1 cellular context compared by ENCODE assay signal in the genomic region with DNA sequence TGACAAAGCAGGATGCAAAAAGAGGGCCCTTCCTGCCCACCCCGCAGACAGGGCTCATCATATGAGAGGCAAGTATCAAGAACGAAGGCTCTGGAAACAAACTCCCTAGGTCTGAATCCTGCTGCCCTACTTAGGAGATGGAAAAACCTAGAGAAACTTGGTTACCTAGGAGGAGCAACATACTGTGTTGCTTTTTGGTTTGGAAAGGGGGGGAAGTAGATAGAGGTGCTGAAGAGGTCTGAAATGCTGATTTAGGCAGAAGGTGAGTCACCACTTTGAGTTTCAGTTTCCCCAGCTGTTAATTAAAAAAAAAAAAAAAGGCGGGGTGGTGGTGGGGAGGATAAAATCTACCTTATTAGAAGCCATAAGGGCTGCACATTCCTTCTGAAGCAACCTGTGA.
TF ChIP-seq lines count a peak whose summit lies in the region.

No MANE protein-coding gene starts in this region.

TF ChIP-seq in liver, 16 proteins besides CTCF, POLR2A, EP300 and RAD21 (continued from another document):
- TF ChIP-seq, protein P1, sequence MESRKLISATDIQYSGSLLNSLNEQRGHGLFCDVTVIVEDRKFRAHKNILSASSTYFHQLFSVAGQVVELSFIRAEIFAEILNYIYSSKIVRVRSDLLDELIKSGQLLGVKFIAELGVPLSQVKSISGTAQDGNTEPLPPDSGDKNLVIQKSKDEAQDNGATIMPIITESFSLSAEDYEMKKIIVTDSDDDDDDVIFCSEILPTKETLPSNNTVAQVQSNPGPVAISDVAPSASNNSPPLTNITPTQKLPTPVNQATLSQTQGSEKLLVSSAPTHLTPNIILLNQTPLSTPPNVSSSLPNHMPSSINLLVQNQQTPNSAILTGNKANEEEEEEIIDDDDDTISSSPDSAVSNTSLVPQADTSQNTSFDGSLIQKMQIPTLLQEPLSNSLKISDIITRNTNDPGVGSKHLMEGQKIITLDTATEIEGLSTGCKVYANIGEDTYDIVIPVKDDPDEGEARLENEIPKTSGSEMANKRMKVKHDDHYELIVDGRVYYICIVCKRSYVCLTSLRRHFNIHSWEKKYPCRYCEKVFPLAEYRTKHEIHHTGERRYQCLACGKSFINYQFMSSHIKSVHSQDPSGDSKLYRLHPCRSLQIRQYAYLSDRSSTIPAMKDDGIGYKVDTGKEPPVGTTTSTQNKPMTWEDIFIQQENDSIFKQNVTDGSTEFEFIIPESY (IDR thresholded peaks at IDR 0.05), result no peak
- no peak for TF ChIP-seq HNF4G (IDR thresholded peaks at IDR 0.05)
- no peak for TF ChIP-seq YY1 (IDR thresholded peaks at IDR 0.05)
- no peak for TF ChIP-seq EGR1 (IDR thresholded peaks at IDR 0.05; ENCODE audit: low read depth in 2 of 2)
